In the genomic region with DNA sequence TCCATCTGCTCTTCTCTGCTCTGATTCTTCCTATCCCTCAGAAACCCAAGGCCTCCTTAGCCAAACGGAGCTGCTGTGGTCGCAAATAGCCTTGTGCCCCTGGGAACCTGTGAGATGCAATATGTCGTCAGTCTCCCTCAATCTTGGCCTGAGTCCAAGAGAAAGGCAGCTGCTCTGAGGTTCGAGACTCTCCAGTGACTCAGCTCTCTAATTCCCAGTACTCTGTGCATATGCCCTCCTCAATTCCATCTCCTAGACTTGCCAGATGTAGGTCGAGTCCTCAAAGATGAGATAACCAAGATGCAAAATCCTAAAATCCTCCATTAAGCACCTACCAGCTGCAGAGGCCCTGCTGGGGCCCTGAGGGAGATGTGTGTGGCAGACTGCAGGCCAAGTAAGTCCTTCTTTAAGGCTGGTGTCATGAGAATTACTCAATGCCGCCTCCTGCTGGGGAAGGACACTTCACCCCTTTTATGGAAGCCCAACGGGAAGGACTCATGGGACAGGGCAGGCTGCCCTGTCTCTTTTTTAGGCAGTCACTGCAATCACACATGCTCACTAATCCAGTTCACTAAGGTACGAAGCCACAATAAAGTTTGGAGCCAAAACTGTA, we compare ENCODE assay signal across 8 cellular contexts. TPM values are rescaled to one million over a fixed set of nuclear protein-coding genes. Genes with fewer than 3 reads are reported as not detected.
DNase-seq lines count a peak whose midpoint lies in the region; ATAC-seq and TF ChIP-seq lines count a peak whose summit lies in the region.

No MANE protein-coding gene starts in this region.

- H3F3A ChIP-seq in GM23338 (replicated peaks; ENCODE audit: low read depth): no peaks in the 10 kb centered on the region

- H3K9me3 Mint-ChIP-seq in GM23338: no peaks in the 10 kb centered on the region

- no peaks in the 10 kb centered on the region for H3K36me3 ChIP-seq in GM23338 (ENCODE audit: insufficient read depth)
- no peaks in the 10 kb centered on the region for H3K36me3 ChIP-seq in mesenchymal stem cell (ENCODE audit: control insufficient read depth in 1 of 2, insufficient read depth in 2 of 2, low read depth in 1 of 2, low read length in 2 of 2)

- no peak overlapping the region for H3K23ac ChIP-seq in mesenchymal stem cell (ENCODE audit: low read length in 2 of 2)

- H3K27me3 Mint-ChIP-seq in GM23338 (ENCODE audit: insufficient read depth, low read depth, poor library complexity): peaks cover 13% of the 10 kb centered on the region

- no peak overlapping the region for H3K27ac ChIP-seq in GM23338 (ENCODE audit: low read depth)
- no peak overlapping the region for H3K27ac ChIP-seq in mesenchymal stem cell (ENCODE audit: low read length, poor library complexity, severe bottlenecking)

- peaks cover 16% of the 10 kb centered on the region for H3K4me1 Mint-ChIP-seq in GM23338

- TF ChIP-seq CTCF in AG09319 (IDR thresholded peaks at IDR 0.05; ENCODE audit: low read depth, low read length): peak; percentile 34
- peak; percentile 56 to 80 for TF ChIP-seq CTCF in GM23338 (conservative IDR thresholded peaks at IDR 0.05; ENCODE audit: low read depth in 2 of 2)

- H4K20me1 ChIP-seq in GM23338 (replicated peaks; ENCODE audit: insufficient read depth): no peaks in the 10 kb centered on the region

- 31% methylated on average over 7 of the region's 8 CpGs for WGBS in mesenchymal stem cell

- H3K4me2 ChIP-seq in GM23338: no peak overlapping the region
- no peak overlapping the region for H3K4me2 ChIP-seq in mesenchymal stem cell (ENCODE audit: low read length, poor library complexity, severe bottlenecking)

- no peak overlapping the region; the same call in 1 of the 2 replicates for H3K27ac Mint-ChIP-seq in GM23338

- H3K14ac ChIP-seq in mesenchymal stem cell (ENCODE audit: low read length in 2 of 2): no peak overlapping the region

- DNase-seq in AG09319 (ENCODE audit: extremely low read depth, low read depth) (no peak), GM23338 (ENCODE audit: low spot score) (peak; percentile 84), SKM-1 (lab: John Stamatoyannopoulos, UW; ENCODE audit: unreplicated experiment) (peak; percentile 22), brain pericyte (ENCODE audit: low read depth, low spot score) (peak; percentile 64), mesenchymal stem cell (peak; percentile 77), epidermal melanocyte (ENCODE audit: insufficient read length, low spot score) (no peak), activated gamma-delta T cell treated with Interleukin-2 at 50 U/mL for 16 hours (no peak)

- no peak overlapping the region for H2AK5ac ChIP-seq in mesenchymal stem cell (ENCODE audit: low read length, severe bottlenecking)

- no peak overlapping the region for H2BK5ac ChIP-seq in mesenchymal stem cell (ENCODE audit: low read depth, low read length, poor library complexity, severe bottlenecking)

- peak overlapping the region; percentile 1 for H3K9ac ChIP-seq in mesenchymal stem cell (ENCODE audit: low read length)

- H3K4me3 ChIP-seq in GM23338: no peak overlapping the region
- H3K4me3 ChIP-seq in mesenchymal stem cell (ENCODE audit: insufficient read depth in 1 of 2, low read depth in 1 of 2, low read length in 2 of 2): no peak overlapping the region

- H3K9me3 ChIP-seq in mesenchymal stem cell (ENCODE audit: control insufficient read depth, low read length): no peaks in the 10 kb centered on the region

- H3K27me3 ChIP-seq in GM23338 (ENCODE audit: insufficient read depth) (no peaks in the 10 kb centered on the region), mesenchymal stem cell (ENCODE audit: control insufficient read depth in 1 of 2, insufficient read depth in 1 of 2, low read length in 2 of 2) (no peaks in the 10 kb centered on the region)

- H2AFZ ChIP-seq in GM23338 (peak overlapping the region; percentile 95), mesenchymal stem cell (ENCODE audit: low read depth, low read length) (no peak overlapping the region)

- no peaks in the 10 kb centered on the region for H3K9me2 ChIP-seq in GM23338 (ENCODE audit: insufficient read depth)

- H4K8ac ChIP-seq in mesenchymal stem cell (ENCODE audit: low read length): no peak overlapping the region

- no peak overlapping the region for H3K4me3 Mint-ChIP-seq in GM23338

- peak overlapping the region in 1 of 2 experiments; percentile 8 for H3K18ac ChIP-seq in mesenchymal stem cell (ENCODE audit: low read depth in 1 of 2, low read length in 2 of 2)

- no peak overlapping the region for H4K91ac ChIP-seq in mesenchymal stem cell (ENCODE audit: low read length)

- H2BK12ac ChIP-seq in mesenchymal stem cell (ENCODE audit: low read length in 2 of 2): peak overlapping the region in 1 of 2 experiments; percentile 54

- H3K4me1 ChIP-seq in GM23338 (ENCODE audit: insufficient read depth) (peaks cover 3% of the 10 kb centered on the region; the same call in 1 of the 2 replicates), mesenchymal stem cell (ENCODE audit: control insufficient read depth, insufficient read depth, low read depth, low read length) (peaks cover 3% of the 10 kb centered on the region)

- H3K36me3 Mint-ChIP-seq in GM23338 (ENCODE audit: low read depth): no peaks in the 10 kb centered on the region

- H2BK120ac ChIP-seq in mesenchymal stem cell (ENCODE audit: low read depth, low read length): no peak overlapping the region

- no peak overlapping the region for H3K4ac ChIP-seq in mesenchymal stem cell (ENCODE audit: low read depth in 1 of 2, low read length in 2 of 2)

- H3K79me2 ChIP-seq in GM23338 (replicated peaks; ENCODE audit: insufficient read depth): no peaks in the 10 kb centered on the region

- H2BK15ac ChIP-seq in mesenchymal stem cell (ENCODE audit: low read depth, poor library complexity, severe bottlenecking): no peak overlapping the region

- H3K79me1 ChIP-seq in mesenchymal stem cell (replicated peaks; ENCODE audit: low read length, poor library complexity, severe bottlenecking): no peaks in the 10 kb centered on the region

- peak; percentile 78 for ATAC-seq in GM23338
- no peak for ATAC-seq in GM21723 (IDR thresholded peaks at IDR 0.05; ENCODE audit: unreplicated experiment)

TF ChIP-seq in GM23338, 12 proteins besides CTCF, POLR2A, EP300 and RAD21 (continues in another document):
- TF ChIP-seq STAT1 (IDR thresholded peaks at IDR 0.05; ENCODE audit: unreplicated experiment): no peak
- TF ChIP-seq, protein P1, sequence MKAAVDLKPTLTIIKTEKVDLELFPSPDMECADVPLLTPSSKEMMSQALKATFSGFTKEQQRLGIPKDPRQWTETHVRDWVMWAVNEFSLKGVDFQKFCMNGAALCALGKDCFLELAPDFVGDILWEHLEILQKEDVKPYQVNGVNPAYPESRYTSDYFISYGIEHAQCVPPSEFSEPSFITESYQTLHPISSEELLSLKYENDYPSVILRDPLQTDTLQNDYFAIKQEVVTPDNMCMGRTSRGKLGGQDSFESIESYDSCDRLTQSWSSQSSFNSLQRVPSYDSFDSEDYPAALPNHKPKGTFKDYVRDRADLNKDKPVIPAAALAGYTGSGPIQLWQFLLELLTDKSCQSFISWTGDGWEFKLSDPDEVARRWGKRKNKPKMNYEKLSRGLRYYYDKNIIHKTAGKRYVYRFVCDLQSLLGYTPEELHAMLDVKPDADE (IDR thresholded peaks at IDR 0.05): no peak
- TF ChIP-seq NANOG (IDR thresholded peaks at IDR 0.05; ENCODE audit: borderline replicate concordance): no peak

RNA-seq across cellular contexts. Expression of a gene that starts 28.5 kb away (rescaled TPM):
- total RNA-seq in GM23338 (2014; rRNA removed; shearing (Covaris generic)): not detected in 2 replicates
- polyA plus RNA-seq in GM23338 (2016; fragmentation: Nextera tagmentation; extraction: Ambion mirVana): not detected in 2 replicates
- not detected for polyA plus RNA-seq in mesenchymal stem cell (2013, experiment 1 of 2)
- not detected for polyA plus RNA-seq in mesenchymal stem cell (2013, experiment 2 of 2)

RNA-seq across cellular contexts. Expression of a gene that starts 30.8 kb away (rescaled TPM):
- 0.16 TPM in 1 of 2 replicates, not detected in the other for total RNA-seq in GM23338 (2014; rRNA removed; shearing (Covaris generic))
- polyA plus RNA-seq in GM23338 (2016; fragmentation: Nextera tagmentation; extraction: Ambion mirVana): not detected in 2 replicates
- polyA plus RNA-seq in mesenchymal stem cell (2013, experiment 1 of 2): 0.40 TPM
- 0.68 TPM for polyA plus RNA-seq in mesenchymal stem cell (2013, experiment 2 of 2)

RNA-seq across cellular contexts. Expression of a gene that starts 36.4 kb away (rescaled TPM):
- 0.07 TPM in 1 of 2 replicates, not detected in the other for total RNA-seq in GM23338 (2014; rRNA removed; shearing (Covaris generic))
- polyA plus RNA-seq in GM23338 (2016; fragmentation: Nextera tagmentation; extraction: Ambion mirVana): not detected in 2 replicates
- not detected for polyA plus RNA-seq in mesenchymal stem cell (2013, experiment 1 of 2)
- not detected for polyA plus RNA-seq in mesenchymal stem cell (2013, experiment 2 of 2)

RNA-seq across cellular contexts. Expression of a gene that starts 55.0 kb away (rescaled TPM):
- not detected in 2 replicates for total RNA-seq in GM23338 (2014; rRNA removed; shearing (Covaris generic))
- 0.47 and 1.3 TPM in 2 replicates for polyA plus RNA-seq in GM23338 (2016; fragmentation: Nextera tagmentation; extraction: Ambion mirVana)
- not detected for polyA plus RNA-seq in mesenchymal stem cell (2013, experiment 1 of 2)
- not detected for polyA plus RNA-seq in mesenchymal stem cell (2013, experiment 2 of 2)

Comparison
In these comparisons a context has a peak if more than half of its experiments do, and no peak if none do; other contexts are left out.
1. DNase-seq: peak in GM23338 (single experiment), SKM-1 (single experiment), brain pericyte (single experiment) and mesenchymal stem cell (single experiment); none in AG09319 (single experiment), epidermal melanocyte (single experiment) and activated gamma-delta T cell treated with Interleukin-2 at 50 U/mL for 16 hours (single experiment).